ENCODE assay signal across 1 cellular context in genomic region chr11:27688076-27688475, GRCh38.
TF ChIP-seq lines count a peak whose summit lies in the region.

No MANE protein-coding gene starts in this region.

TF ChIP-seq in H1, 55 proteins besides CTCF, POLR2A, EP300 and RAD21 (continued from another document):
- TF ChIP-seq TAF1 (IDR thresholded peaks at IDR 0.05; ENCODE audit: low read depth, low read length) (0 out of 2 replicates have a peak, but pooled peaks have one; percentile 26), TEAD4 (IDR thresholded peaks at IDR 0.05; ENCODE audit: low read depth, low read length) (peak; percentile 18; the same call in 1 of the 2 replicates), NANOG (IDR thresholded peaks at IDR 0.05; ENCODE audit: insufficient read depth, low read depth, low read length, poor library complexity, severe bottlenecking) (no peak), YY1 (IDR thresholded peaks at IDR 0.05; ENCODE audit: low read depth, low read length) (peak; percentile 91), SIRT6 (IDR thresholded peaks at IDR 0.05; ENCODE audit: low read length) (no peak), MAX (IDR thresholded peaks at IDR 0.05) (0 out of 2 replicates have a peak, but pooled peaks have one; percentile 29), SP1 (IDR thresholded peaks at IDR 0.05; ENCODE audit: low read depth, low read length) (peak; percentile 44; the same call in 1 of the 2 replicates)
TF ChIP-seq in H1: peak in this region for 6.
